9 cellular contexts compared by ENCODE assay signal in the genomic region with DNA sequence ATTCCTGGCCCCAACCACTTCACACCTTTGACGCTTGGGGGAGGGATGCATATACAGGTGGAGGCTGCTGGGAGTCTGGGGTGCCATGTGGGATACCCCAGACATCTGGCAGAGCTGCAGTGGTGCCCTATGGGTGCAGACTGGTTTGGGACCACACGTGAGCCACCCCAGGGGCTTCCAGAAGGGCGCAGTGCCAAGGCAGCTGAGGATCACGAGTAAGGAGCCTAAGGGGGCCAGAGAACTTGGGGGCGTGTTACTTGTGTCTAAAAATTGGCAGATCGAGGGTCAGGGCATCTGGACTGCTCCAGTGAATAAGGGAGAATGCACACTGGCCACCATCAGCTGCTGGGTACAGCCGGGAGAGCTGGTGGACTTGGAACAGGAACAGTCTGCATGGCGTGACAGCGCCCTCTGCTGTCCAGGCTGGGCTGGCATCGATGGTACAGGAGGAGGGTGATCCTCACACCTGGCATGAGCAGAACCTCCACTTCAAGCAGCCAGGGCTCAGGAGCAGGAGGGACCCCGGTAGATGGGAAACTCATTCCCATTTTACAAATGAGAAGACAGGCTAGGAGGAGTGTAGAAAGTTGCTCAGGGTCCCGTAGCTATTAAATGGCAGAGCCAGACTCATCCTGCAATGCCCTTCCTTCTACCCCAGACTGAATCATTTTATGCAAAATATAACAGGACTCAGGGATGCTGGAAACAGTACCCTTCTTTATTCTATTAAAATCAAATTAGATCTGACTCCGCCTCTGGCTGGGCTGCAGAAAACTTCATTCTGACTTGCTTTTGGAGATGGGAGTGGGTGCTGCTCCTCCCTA.
A peak's percentile ranks its signal among the peaks of the same experiment; 100 is the strongest.
DNase-seq lines count a peak whose midpoint lies in the region; ATAC-seq and TF ChIP-seq lines count a peak whose summit lies in the region.
"Had no signal": no experiment of that assay in that cellular context is flagged by ENCODE, and none has a peak within 500 bp of the region (broad histone marks: within the 10 kb centered on the region; RNA-seq: fewer than 3 reads in every experiment).

No MANE protein-coding gene starts in this region.

- H3K9me3 ChIP-seq in SK-N-MC (ENCODE audit: low read depth, low read length) = no peaks in the 10 kb centered on the region
- no peaks in the 10 kb centered on the region for H3K9me3 ChIP-seq in gastroesophageal sphincter
- no peaks in the 10 kb centered on the region for H3K9me3 ChIP-seq in thoracic aorta
- H3K9me3 ChIP-seq: BLaER1 had no signal

- TF ChIP-seq CTCF in NB4 (IDR thresholded peaks at IDR 0.05; ENCODE audit: low read depth, low read length) (peak; percentile 97), gastroesophageal sphincter (IDR thresholded peaks at IDR 0.05) (peak; percentile 95 to 98 (median 96)), omental fat pad (IDR thresholded peaks at IDR 0.05) (peak in 2 of 3 donors; percentile 67 to 90), thoracic aorta (IDR thresholded peaks at IDR 0.05) (peak; percentile 97)

- H3K27me3 ChIP-seq in gastroesophageal sphincter (no peaks in the 10 kb centered on the region), thoracic aorta (replicated peaks; ENCODE audit: insufficient read depth) (no peaks in the 10 kb centered on the region)

- H3K4me3 ChIP-seq in NB4 (ENCODE audit: low read depth, low read length) (no peak overlapping the region), SK-N-MC (no peak overlapping the region), gastroesophageal sphincter (no peak overlapping the region), thoracic aorta (no peak overlapping the region)
- H3K4me3 ChIP-seq: BLaER1 had no signal

- peaks cover 0 to 24% (median 8%) of the 10 kb centered on the region in 3 donors for H3K4me1 ChIP-seq in gastroesophageal sphincter
- peaks cover 8 to 51% of the 10 kb centered on the region in 2 donors for H3K4me1 ChIP-seq in thoracic aorta (ENCODE audit: control insufficient read depth in 1 of 2, low read depth in 2 of 2)
- H3K4me1 ChIP-seq: BLaER1 had no signal

- ATAC-seq in gastroesophageal sphincter (peak; percentile 90), omental fat pad (ENCODE audit: low FRiP score) (peak; percentile 93), thoracic aorta (ENCODE audit: insufficient number of reproducible peaks, low FRiP score, low read depth) (peak; percentile 47)

- WGBS in gastroesophageal sphincter (ENCODE audit: low coverage in 1 of 2), 2 donors = 15% methylated on average over 8 of the region's 13 CpGs; no CpG with 5 or more reads in 1 of the 2 donors

- H3K9ac ChIP-seq in SK-N-MC (ENCODE audit: insufficient read length) = no peak overlapping the region
- H3K9ac ChIP-seq: BLaER1 had no signal

- H3K36me3 ChIP-seq in SK-N-MC (ENCODE audit: insufficient read depth, low read length) (no peaks in the 10 kb centered on the region), gastroesophageal sphincter (no peaks in the 10 kb centered on the region), thoracic aorta (no peaks in the 10 kb centered on the region)
- H3K36me3 ChIP-seq: BLaER1 had no signal

- TF ChIP-seq EP300 in gastroesophageal sphincter (IDR thresholded peaks at IDR 0.05) = no peak

- TF ChIP-seq POLR2A in NB4 (IDR thresholded peaks at IDR 0.05; ENCODE audit: extremely low read depth, insufficient read length) = no peak
- no peak for TF ChIP-seq POLR2A in gastroesophageal sphincter (IDR thresholded peaks at IDR 0.05)

- no peak overlapping the region for H3K27ac ChIP-seq in SK-N-MC
- no peak overlapping the region for H3K27ac ChIP-seq in gastroesophageal sphincter
- H3K27ac ChIP-seq in thoracic aorta = no peak overlapping the region
- H3K27ac ChIP-seq: BLaER1 had no signal

- peak; percentile 72 for DNase-seq in SIG-M5 treated with dmso at 0.1 percent for 504 hours (lab: John Stamatoyannopoulos, UW; ENCODE audit: unreplicated experiment)
- DNase-seq in SIG-M5 (lab: John Stamatoyannopoulos, UW) = no peak
- DNase-seq in NB4 (ENCODE audit: low read depth) = peak; percentile 86
- DNase-seq in SK-N-MC (ENCODE audit: low read depth, low spot score) = peak; percentile 55
- DNase-seq in activated gamma-delta T cell treated with anti-CD3 and anti-CD28 coated beads, Interleukin-2, amount 50 U/mL, for 16 hours (ENCODE audit: low read depth) = peak; percentile 75
- DNase-seq in omental fat pad (ENCODE audit: low spot score) = peak; percentile 96
- peak; percentile 77 for DNase-seq in thoracic aorta (ENCODE audit: low spot score)
